11 cellular contexts compared by ENCODE assay signal in the genomic region with DNA sequence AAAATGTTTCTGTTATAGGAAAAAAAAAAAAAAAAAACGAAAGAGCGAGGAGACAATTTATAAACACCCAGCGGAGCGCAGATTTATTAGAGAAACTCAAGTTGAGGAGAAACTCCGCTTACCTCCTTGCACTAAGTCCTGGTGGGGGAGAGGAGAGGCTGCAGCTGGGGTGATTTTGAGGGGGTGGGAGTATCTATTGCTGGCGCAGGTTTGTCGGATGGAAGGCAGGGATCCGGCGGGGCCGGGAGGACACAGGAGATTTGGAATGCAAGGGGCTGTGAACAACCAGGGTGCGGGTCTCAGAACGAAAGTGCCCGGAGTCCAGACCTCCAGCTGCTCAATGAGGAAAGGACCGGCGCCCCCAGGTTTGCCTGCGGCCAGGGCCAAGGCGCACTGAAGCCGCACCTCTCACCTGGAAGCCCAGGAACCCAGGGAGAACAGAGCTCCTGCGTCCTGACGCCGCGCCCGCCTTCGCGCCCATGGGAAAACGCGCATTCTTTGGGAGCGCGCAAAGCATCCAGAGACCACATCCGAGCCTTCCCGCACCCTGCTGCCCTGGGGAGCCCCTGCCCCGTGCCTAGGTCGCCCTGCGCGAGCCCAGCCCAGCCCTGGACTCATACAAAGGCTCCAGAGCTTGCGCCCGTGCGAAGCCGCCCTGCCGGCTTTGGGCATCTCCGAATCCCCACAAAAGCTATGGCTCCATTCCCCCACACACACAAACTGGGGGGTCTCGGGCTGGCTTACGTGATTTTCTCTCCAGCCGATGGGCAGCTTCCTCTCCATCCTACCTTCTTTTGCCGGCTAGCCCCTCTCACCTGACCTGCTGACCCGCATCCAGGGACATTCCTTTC. TPM values are rescaled to one million over a fixed set of nuclear protein-coding genes. Genes with fewer than 3 reads are reported as not detected.
A peak's percentile ranks its signal among the peaks of the same experiment; 100 is the strongest.
DNase-seq lines count a peak whose midpoint lies in the region; TF ChIP-seq lines count a peak whose summit lies in the region.
"Had no signal": no experiment of that assay in that cellular context is flagged by ENCODE, and none has a peak within 500 bp of the region (broad histone marks: within the 10 kb centered on the region; RNA-seq: fewer than 3 reads in every experiment).

No MANE protein-coding gene starts in this region.

- peaks cover 28% of the 10 kb centered on the region for H3K4me1 Mint-ChIP-seq in T-helper 1 cell treated with Interleukin-12 subunit alpha and Interleukin-12 subunit beta and Interleukin-4 antibody, amounts not matched to agents 30 μg/mL and 1 μg/mL, for 36 hours (ENCODE audit: low read depth)

- H3K4me1 ChIP-seq in OCI-LY3 (ENCODE audit: low read length): peaks cover 7% of the 10 kb centered on the region
- no peaks in the 10 kb centered on the region for H3K4me1 ChIP-seq in fibroblast of lung (ENCODE audit: control insufficient read depth, extremely low read depth, insufficient read depth, low read length)
- peaks cover 5% of the 10 kb centered on the region for H3K4me1 ChIP-seq in rectal smooth muscle tissue (ENCODE audit: control insufficient read depth, insufficient read depth, low read length)
- H3K4me1 ChIP-seq in thyroid gland: peaks cover 4 to 13% of the 10 kb centered on the region in 2 donors
- H3K4me1 ChIP-seq in osteoblast (ENCODE audit: insufficient read depth, low read length): no peaks in the 10 kb centered on the region

- H3K4me2 ChIP-seq in OCI-LY3 (ENCODE audit: low read length) (peak overlapping the region; percentile 70), fibroblast of lung (ENCODE audit: extremely low read depth, insufficient read depth, low read length) (peak overlapping the region; percentile 58), osteoblast (ENCODE audit: insufficient read depth, low read length) (no peak overlapping the region)

- H2AFZ ChIP-seq in OCI-LY3 (ENCODE audit: low read depth, low read length) (no peak overlapping the region), fibroblast of lung (ENCODE audit: low read length) (no peak overlapping the region), osteoblast (ENCODE audit: low read length) (no peak overlapping the region)

- H3K9me3 ChIP-seq in OCI-LY3 (ENCODE audit: insufficient read depth, low read length) (no peaks in the 10 kb centered on the region), fibroblast of lung (ENCODE audit: control insufficient read depth, insufficient read depth, low read depth, low read length) (no peaks in the 10 kb centered on the region), thyroid gland (no peaks in the 10 kb centered on the region), osteoblast (ENCODE audit: low read depth, low read length) (no peaks in the 10 kb centered on the region)
- H3K9me3 ChIP-seq: spleen, upper lobe of right lung had no signal

- TF ChIP-seq CTCF in OCI-LY3 (IDR thresholded peaks at IDR 0.05; ENCODE audit: low read depth, low read length) (no peak), fibroblast of lung (conservative IDR thresholded peaks at IDR 0.05 in 1 of 2, IDR thresholded peaks at IDR 0.05 in 1 of 2; ENCODE audit: low read depth in 1 of 2, low read length in 2 of 2) (no peak), thyroid gland (IDR thresholded peaks at IDR 0.05) (no peak), osteoblast (IDR thresholded peaks at IDR 0.05; ENCODE audit: extremely low read depth, low read depth, low read length) (no peak)

- H3K4me3 Mint-ChIP-seq in T-helper 1 cell treated with Interleukin-12 subunit alpha and Interleukin-12 subunit beta and Interleukin-4 antibody, amounts not matched to agents 30 μg/mL and 1 μg/mL, for 36 hours: no peak overlapping the region

- H3K27ac ChIP-seq in OCI-LY3 (ENCODE audit: low read length) (no peak overlapping the region), fibroblast of lung (ENCODE audit: insufficient read depth, low read length) (no peak overlapping the region), rectal smooth muscle tissue (ENCODE audit: low read depth, low read length) (no peak overlapping the region), thyroid gland (no peak overlapping the region), osteoblast (ENCODE audit: low read depth, low read length) (no peak overlapping the region)
- H3K27ac ChIP-seq: spleen, upper lobe of right lung had no signal

- H3K9me3 Mint-ChIP-seq in T-helper 1 cell treated with Interleukin-12 subunit alpha and Interleukin-12 subunit beta and Interleukin-4 antibody, amounts not matched to agents 30 μg/mL and 1 μg/mL, for 36 hours: no peaks in the 10 kb centered on the region

- WGBS in thyroid gland, 2 donors: 5 to 9% methylated on average over 30 to 40 of the region's 46 CpGs

- H3K27me3 Mint-ChIP-seq in T-helper 1 cell treated with Interleukin-12 subunit alpha and Interleukin-12 subunit beta and Interleukin-4 antibody, amounts not matched to agents 30 μg/mL and 1 μg/mL, for 36 hours (ENCODE audit: low read depth): peaks cover 94% of the 10 kb centered on the region

- DNase-seq in T-helper 1 cell: no peak
- DNase-seq in fibroblast of lung (ENCODE audit: low read depth in 2 of 2): no peak
- no peak for DNase-seq in thyroid gland
- DNase-seq in osteoblast (ENCODE audit: insufficient read length, low spot score, missing footprints): no peak
- DNase-seq in NCI-H1694 (lab: John Stamatoyannopoulos, UW): no peak
- DNase-seq: NCI-H1417 treated with DMSO at 0.1 percent for 48 hours had no signal

- H3K4me3 ChIP-seq in OCI-LY3 (ENCODE audit: low read length) (peak overlapping the region; percentile 72; the same call in 1 of the 2 replicates), fibroblast of lung (replicated peaks in 1 of 4; ENCODE audit: control extremely low read depth in 1 of 4, insufficient read depth in 1 of 4, low read depth in 3 of 4, low read length in 4 of 4) (peak overlapping the region in 3 of 4 experiments; percentile 1 to 30 (median 24)), rectal smooth muscle tissue (ENCODE audit: low read length) (peak overlapping the region; percentile 49), thyroid gland (replicated peaks in 1 of 3) (no peak overlapping the region), osteoblast (ENCODE audit: insufficient read depth, low read length) (no peak overlapping the region)
- H3K4me3 ChIP-seq: spleen, upper lobe of right lung had no signal

- peak overlapping the region; percentile 46 for H3K27ac Mint-ChIP-seq in T-helper 1 cell treated with Interleukin-12 subunit alpha and Interleukin-12 subunit beta and Interleukin-4 antibody, amounts not matched to agents 30 μg/mL and 1 μg/mL, for 36 hours

- no peaks in the 10 kb centered on the region for H4K20me1 ChIP-seq in OCI-LY3 (ENCODE audit: insufficient read depth, low read length)
- H4K20me1 ChIP-seq in fibroblast of lung (ENCODE audit: control insufficient read depth, extremely low read depth, insufficient read depth, low read length): no peaks in the 10 kb centered on the region
- peaks cover 13% of the 10 kb centered on the region for H4K20me1 ChIP-seq in osteoblast (ENCODE audit: insufficient read depth, low read length)

- peaks cover 3% of the 10 kb centered on the region for H3K36me3 Mint-ChIP-seq in T-helper 1 cell treated with Interleukin-12 subunit alpha and Interleukin-12 subunit beta and Interleukin-4 antibody, amounts not matched to agents 30 μg/mL and 1 μg/mL, for 36 hours (ENCODE audit: low read depth)

- H3K27me3 ChIP-seq in OCI-LY3 (ENCODE audit: low read depth, low read length) (peaks cover 47% of the 10 kb centered on the region), fibroblast of lung (ENCODE audit: control insufficient read depth, insufficient read depth, low read length) (peaks cover 84% of the 10 kb centered on the region), rectal smooth muscle tissue (ENCODE audit: control insufficient read depth, insufficient read depth, low read length) (peaks cover 50% of the 10 kb centered on the region), thyroid gland (peaks cover 92% of the 10 kb centered on the region), osteoblast (ENCODE audit: insufficient read depth, low read length) (peaks cover 97% of the 10 kb centered on the region)

- TF ChIP-seq POLR2A in thyroid gland (IDR thresholded peaks at IDR 0.05): no peak

- H3K9ac ChIP-seq in OCI-LY3 (ENCODE audit: low read length) (no peak overlapping the region), fibroblast of lung (ENCODE audit: insufficient read depth, low read length) (no peak overlapping the region), rectal smooth muscle tissue (ENCODE audit: low read length) (no peak overlapping the region)

- intact Hi-C loops in thyroid gland (cut with DNase I): loop anchor here (10.0 kb wide), 1 partner anchor 283 kb away; no protein-coding TSS in a partner anchor

- H3K79me2 ChIP-seq in OCI-LY3 (ENCODE audit: low read length) (no peaks in the 10 kb centered on the region), fibroblast of lung (ENCODE audit: control insufficient read depth, insufficient read depth, low read length) (peaks cover 2% of the 10 kb centered on the region), osteoblast (ENCODE audit: insufficient read depth, low read length) (no peaks in the 10 kb centered on the region)

- H3K36me3 ChIP-seq in OCI-LY3 (replicated peaks; ENCODE audit: low read depth, low read length): no peaks in the 10 kb centered on the region
- H3K36me3 ChIP-seq in fibroblast of lung (ENCODE audit: control insufficient read depth, insufficient read depth, low read length): no peaks in the 10 kb centered on the region
- no peaks in the 10 kb centered on the region for H3K36me3 ChIP-seq in rectal smooth muscle tissue (ENCODE audit: control insufficient read depth, insufficient read depth, low read length)
- no peaks in the 10 kb centered on the region for H3K36me3 ChIP-seq in thyroid gland
- no peaks in the 10 kb centered on the region for H3K36me3 ChIP-seq in osteoblast (ENCODE audit: insufficient read depth, low read length)
- H3K36me3 ChIP-seq: spleen, upper lobe of right lung had no signal

RNA-seq across cellular contexts. Expression of gene HOXB8, which starts 2.6 kb away (rescaled TPM):
- total RNA-seq in fibroblast of lung (0.33 and 0.51 TPM in 2 replicates), thyroid gland (1 to 10 TPM in 1 of 4 donors, not detected in 3; 1.4 TPM), osteoblast (not detected in 2 replicates)
- 1.4 and 2.0 TPM in 2 replicates for polyA plus RNA-seq in fibroblast of lung
- 2.0 and 2.4 TPM in 2 replicates for polyA plus RNA-seq in fibroblast of lung (2012)
- polyA minus RNA-seq in fibroblast of lung (ENCODE audit: low replicate concordance): 0.90 and 0.93 TPM in 2 replicates
- total RNA-seq: spleen had no signal

RNA-seq across cellular contexts. Expression of gene HOXB7, which starts 6.9 kb away (rescaled TPM):
- total RNA-seq in fibroblast of lung (6.4 and 7.4 TPM in 2 replicates), thyroid gland (1 to 10 TPM in 3 of 4 donors, not detected in 1; 1.0 to 2.8 (median 1.3) TPM), osteoblast (0.36 TPM in 1 of 2 replicates, not detected in the other)
- polyA plus RNA-seq in fibroblast of lung: 11.8 and 12.7 TPM in 2 replicates
- 14.5 and 15.9 TPM in 2 replicates for polyA plus RNA-seq in fibroblast of lung (2012)
- 2.6 and 3.3 TPM in 2 replicates for polyA minus RNA-seq in fibroblast of lung (ENCODE audit: low replicate concordance)

RNA-seq across cellular contexts. Expression of gene HOXB9, which starts 8.4 kb away (rescaled TPM):
- total RNA-seq in fibroblast of lung: not detected in 2 replicates
- 0.06 TPM in 1 of 2 replicates, not detected in the other for polyA plus RNA-seq in fibroblast of lung
- polyA plus RNA-seq in fibroblast of lung (2012): not detected in 2 replicates
- not detected in 2 replicates for polyA minus RNA-seq in fibroblast of lung (ENCODE audit: low replicate concordance)
- total RNA-seq in thyroid gland: not detected
- total RNA-seq in osteoblast: not detected in 2 replicates
- total RNA-seq: upper lobe of right lung had no signal

RNA-seq across cellular contexts. Expression of gene HOXB6, which starts 13.0 kb away (rescaled TPM):
- total RNA-seq in fibroblast of lung (10.5 and 16.2 TPM in 2 replicates), thyroid gland (1 to 10 TPM in 2 of 4 donors, under 1 TPM in 2; 0.54 to 4.2 (median 1.3) TPM), osteoblast (0.59 and 0.72 TPM in 2 replicates)
- 28.9 and 42.1 TPM in 2 replicates for polyA plus RNA-seq in fibroblast of lung
- polyA plus RNA-seq in fibroblast of lung (2012): 36.4 and 58.8 TPM in 2 replicates
- polyA minus RNA-seq in fibroblast of lung (ENCODE audit: low replicate concordance): 33.2 and 59.3 TPM in 2 replicates

RNA-seq across cellular contexts. Expression of gene HOXB5, which starts 24.2 kb away (rescaled TPM):
- total RNA-seq in fibroblast of lung: 1.0 and 2.1 TPM in 2 replicates
- polyA plus RNA-seq in fibroblast of lung: 9.4 and 17.2 TPM in 2 replicates
- 24.6 and 41.8 TPM in 2 replicates for polyA plus RNA-seq in fibroblast of lung (2012)
- 3.8 and 5.5 TPM in 2 replicates for polyA minus RNA-seq in fibroblast of lung (ENCODE audit: low replicate concordance)
- total RNA-seq in thyroid gland: 1 to 10 TPM in 1 of 4 donors, under 1 TPM in 2, not detected in 1; 0.11 to 1.6 (median 0.49) TPM
- total RNA-seq in osteoblast: not detected in 2 replicates

Comparison
In these comparisons a context has a peak if more than half of its experiments do, and no peak if none do; other contexts are left out.
1. H3K4me3 ChIP-seq: peak in OCI-LY3 (single experiment), fibroblast of lung (3 of 4) and rectal smooth muscle tissue (single experiment); none in thyroid gland (0 of 3) and osteoblast (single experiment).